In the genomic region with DNA sequence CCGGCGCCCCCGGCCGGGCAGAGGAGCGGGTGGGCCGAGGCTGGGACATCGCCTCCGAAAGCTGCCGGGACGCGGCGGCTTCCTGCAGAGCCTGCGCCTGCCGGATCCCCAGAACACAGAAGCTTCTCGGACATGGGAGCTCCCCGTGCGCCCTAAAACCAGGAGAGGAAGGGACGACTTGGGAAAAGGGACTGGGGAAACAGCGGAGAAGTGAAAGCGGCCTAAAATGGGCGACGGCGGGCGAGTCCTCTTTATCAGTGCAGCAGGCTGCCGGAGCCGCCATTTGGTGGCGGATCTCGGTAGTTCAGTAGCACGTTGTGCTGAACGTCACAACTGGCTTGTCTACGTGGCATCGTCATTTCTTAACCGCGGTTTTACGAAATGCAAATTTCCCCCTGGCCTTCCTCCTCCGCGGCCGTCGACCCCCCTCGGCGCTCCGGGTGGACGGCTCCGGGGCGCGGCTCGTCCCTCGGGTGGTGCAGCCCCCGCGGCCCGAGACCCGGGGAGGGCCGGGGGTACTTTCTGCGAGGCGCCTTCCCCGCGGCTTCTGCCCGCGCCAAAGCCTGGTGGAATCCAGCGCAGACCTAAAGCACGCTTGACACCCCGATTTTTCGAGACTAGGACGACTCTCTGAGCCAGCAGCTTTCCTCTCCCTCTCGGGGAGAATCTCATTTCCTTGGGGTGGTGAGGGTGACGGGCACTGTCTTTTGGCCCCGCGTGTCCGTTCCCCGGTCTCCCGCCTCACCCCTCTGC, we compare ENCODE assay signal across 9 cellular contexts. TPM values are rescaled to one million over a fixed set of nuclear protein-coding genes. Genes with fewer than 3 reads are reported as not detected.
A peak's percentile ranks its signal among the peaks of the same experiment; 100 is the strongest.
DNase-seq lines count a peak whose midpoint lies in the region; ATAC-seq, FAIRE-seq and TF ChIP-seq lines count a peak whose summit lies in the region.
"Had no signal": no experiment of that assay in that cellular context is flagged by ENCODE, and none has a peak within 500 bp of the region (broad histone marks: within the 10 kb centered on the region; RNA-seq: fewer than 3 reads in every experiment).

No MANE protein-coding gene starts in this region.

- peak overlapping the region; percentile 60 for H3K4me3 ChIP-seq in endodermal cell (ENCODE audit: low read length)
- H3K4me3 ChIP-seq in OCI-LY7 (ENCODE audit: low read depth, low read length, poor library complexity, severe bottlenecking): no peak overlapping the region

- no peaks in the 10 kb centered on the region for H3K36me3 Mint-ChIP-seq in endodermal cell (ENCODE audit: low read depth)

- WGBS in endodermal cell (ENCODE audit: insufficient coverage in 1 of 2, insufficient read length in 1 of 2), 2 experiments: 2 to 3% methylated on average over 30 to 71 of the region's 71 CpGs

- H3K36me3 ChIP-seq in endodermal cell (ENCODE audit: control insufficient read depth, insufficient read depth, low read length) (no peaks in the 10 kb centered on the region), OCI-LY7 (ENCODE audit: insufficient read depth, low read length) (no peaks in the 10 kb centered on the region)

- no peak overlapping the region for H3K27ac ChIP-seq in endodermal cell (ENCODE audit: low read depth, low read length)
- H3K27ac ChIP-seq in substantia nigra (ENCODE audit: low read depth, low read length, poor library complexity, severe bottlenecking): peak overlapping the region; percentile 76
- no peak overlapping the region for H3K27ac ChIP-seq in OCI-LY7 (ENCODE audit: low read depth, low read length, poor library complexity, severe bottlenecking)

- peaks cover 98% of the 10 kb centered on the region for H3K27me3 ChIP-seq in endodermal cell (ENCODE audit: control insufficient read depth, insufficient read depth, low read length, poor library complexity, severe bottlenecking)

- no TSS peak for BruUV-seq in OCI-LY7 (replicated peaks; lab: Mats Ljungman, UMichigan)

- H3K9me3 Mint-ChIP-seq in endodermal cell: peaks cover 2% of the 10 kb centered on the region

- peaks cover 98% of the 10 kb centered on the region for H3K27me3 Mint-ChIP-seq in endodermal cell (ENCODE audit: insufficient read depth)

- no peak overlapping the region for H2AFZ ChIP-seq in OCI-LY7 (ENCODE audit: low read length)

- H3K79me2 ChIP-seq in OCI-LY7 (ENCODE audit: insufficient read depth, low read depth, low read length): no peaks in the 10 kb centered on the region

- no peak for TF ChIP-seq POLR2A in GM12891 (IDR thresholded peaks at IDR 0.05; ENCODE audit: low read depth, low read length)

- peak overlapping the region; percentile 47 for H3K4me3 Mint-ChIP-seq in endodermal cell

- TF ChIP-seq CTCF in endodermal cell (conservative IDR thresholded peaks at IDR 0.05): peak; percentile 42
- no peak for TF ChIP-seq CTCF in OCI-LY7 (conservative IDR thresholded peaks at IDR 0.05; ENCODE audit: low read length)

- DNase-seq in GM12891 (ENCODE audit: insufficient read length, low spot score) (no peak), endodermal cell (peak; percentile 84), midbrain (lab: John Stamatoyannopoulos, UW) (peak; percentile 66), substantia nigra (lab: John Stamatoyannopoulos, UW) (peak in 24 of 49 donors; percentile 15 to 61 (median 42)), urothelium cell line (ENCODE audit: low spot score) (no peak), OCI-LY7 (ENCODE audit: low spot score) (no peak)
- DNase-seq in activated CD4-positive, alpha-beta T cell treated with anti-CD3 and anti-CD28 coated beads, Interleukin-2, amount 50 U/mL, for 48 hours: peak; percentile 58 to 65

- no peak overlapping the region for H3K27ac Mint-ChIP-seq in endodermal cell

- intact Hi-C loops in OCI-LY7 (cut with micrococcal nuclease; ENCODE audit: unreplicated experiment): no loop called here

- FAIRE-seq in GM12891 (lab: Jason Lieb, UNC): peak; percentile 89
- no peak for FAIRE-seq in urothelium cell line (lab: Jason Lieb, UNC)

- CTCF ChIA-PET in OCI-LY7 (lab: Charles Lee; ENCODE audit: unreplicated experiment): no interaction called here

- POLR2A ChIA-PET in OCI-LY7 (lab: Charles Lee): no interaction called here

- no peaks in the 10 kb centered on the region for H3K9me2 ChIP-seq in OCI-LY7 (ENCODE audit: insufficient read depth, low read length)

- H4K20me1 ChIP-seq in OCI-LY7 (ENCODE audit: insufficient read depth, low read length): no peaks in the 10 kb centered on the region; the same call in 1 of the 2 replicates

- ATAC-seq in HG02970 (IDR thresholded peaks at IDR 0.05; ENCODE audit: low FRiP score, unreplicated experiment): peak; percentile 54

- no peak overlapping the region for H3K4me2 ChIP-seq in OCI-LY7 (ENCODE audit: low read length)

- no peak overlapping the region for H3K9ac ChIP-seq in endodermal cell (ENCODE audit: extremely low read depth, low read length, poor library complexity, severe bottlenecking)

- H3K9me3 ChIP-seq in endodermal cell (ENCODE audit: control insufficient read depth, low read length): peaks cover 11% of the 10 kb centered on the region
- no peaks in the 10 kb centered on the region for H3K9me3 ChIP-seq in OCI-LY7 (ENCODE audit: low read length)

- peaks cover 5% of the 10 kb centered on the region for H3K4me1 ChIP-seq in endodermal cell (ENCODE audit: control insufficient read depth, insufficient read depth, low read length)
- H3K4me1 ChIP-seq in OCI-LY7 (ENCODE audit: insufficient read depth, low read length, poor library complexity, severe bottlenecking): peaks cover 15% of the 10 kb centered on the region

- H3K4me1 Mint-ChIP-seq in endodermal cell: peaks cover 11% of the 10 kb centered on the region

TF ChIP-seq in GM12891, 5 proteins besides CTCF, POLR2A, EP300 and RAD21:
- TF ChIP-seq POLR2AphosphoS5 (IDR thresholded peaks at IDR 0.05; ENCODE audit: low read depth, low read length): no peak
- TF ChIP-seq TAF1 (IDR thresholded peaks at IDR 0.05; ENCODE audit: low read depth, low read length): no peak
- no peak for TF ChIP-seq SPI1 (IDR thresholded peaks at IDR 0.05; ENCODE audit: low read depth, low read length)
- TF ChIP-seq POU2F2 (IDR thresholded peaks at IDR 0.05; ENCODE audit: low read depth, low read length): peak; percentile 87
- no peak for TF ChIP-seq PAX5 (IDR thresholded peaks at IDR 0.05; ENCODE audit: insufficient read depth, low read length, severe bottlenecking)

RNA-seq across cellular contexts. Expression of a gene that starts 9.9 kb away (rescaled TPM):
- 0.35 TPM for polyA plus RNA-seq in GM12891 (2012; ENCODE audit: low read depth, missing spikeins)
- total RNA-seq in endodermal cell (1 to 10 TPM; 1.1 to 2.1 TPM), OCI-LY7 (2022) (not detected in 2 replicates)
- 1.9 TPM for polyA plus RNA-seq in endodermal cell (2013, experiment 1 of 2)
- 1.7 TPM for polyA plus RNA-seq in endodermal cell (2013, experiment 2 of 2)
- not detected in 2 replicates for total RNA-seq in OCI-LY7 (2014; rRNA removed; shearing (Covaris generic))
- total RNA-seq: SK-MEL-5 had no signal

RNA-seq across cellular contexts. Expression of a gene that starts 14.5 kb away (rescaled TPM):
- polyA plus RNA-seq in GM12891 (2012; ENCODE audit: low read depth, missing spikeins): 19.9 TPM
- total RNA-seq in endodermal cell: 10 to 100 TPM; 12.2 to 15.5 TPM
- polyA plus RNA-seq in endodermal cell (2013, experiment 1 of 2): 37.9 TPM
- polyA plus RNA-seq in endodermal cell (2013, experiment 2 of 2): 31.3 TPM
- 5.7 and 7.4 TPM in 2 replicates for total RNA-seq in OCI-LY7 (2014; rRNA removed; shearing (Covaris generic))
- total RNA-seq in OCI-LY7 (2022): 17.8 and 19.4 TPM in 2 replicates

RNA-seq across cellular contexts. Expression of a gene that starts 19.2 kb away (rescaled TPM):
- 72.3 TPM for polyA plus RNA-seq in GM12891 (2012; ENCODE audit: low read depth, missing spikeins)
- 10 to 100 TPM; 10.4 to 14.9 TPM for total RNA-seq in endodermal cell
- polyA plus RNA-seq in endodermal cell (2013, experiment 1 of 2): 30.4 TPM
- polyA plus RNA-seq in endodermal cell (2013, experiment 2 of 2): 22.6 TPM
- 24.6 and 30.1 TPM in 2 replicates for total RNA-seq in OCI-LY7 (2014; rRNA removed; shearing (Covaris generic))
- 50.8 and 53.0 TPM in 2 replicates for total RNA-seq in OCI-LY7 (2022)

Comparison
In these comparisons a context has a peak if more than half of its experiments do, and no peak if none do; other contexts are left out.
1. DNase-seq: peak in activated CD4-positive, alpha-beta T cell treated with anti-CD3 and anti-CD28 coated beads, Interleukin-2, amount 50 U/mL, for 48 hours (2 of 2), endodermal cell (single experiment) and midbrain (single experiment); none in GM12891 (single experiment), urothelium cell line (single experiment) and OCI-LY7 (single experiment).